9 cellular contexts compared by ENCODE assay signal in genomic region chr19:480016-480855, GRCh38. TPM values are rescaled to one million over a fixed set of nuclear protein-coding genes. Genes with fewer than 3 reads are reported as not detected.
DNase-seq lines count a peak whose midpoint lies in the region; ATAC-seq and TF ChIP-seq lines count a peak whose summit lies in the region.
"Had no signal": no experiment of that assay in that cellular context is flagged by ENCODE, and none has a peak within 500 bp of the region (broad histone marks: within the 10 kb centered on the region; RNA-seq: fewer than 3 reads in every experiment).

No MANE protein-coding gene starts in this region.

- no peak overlapping the region for H3K27ac ChIP-seq in 22Rv1

- in situ Hi-C loops in HAP-1 (cut with MboI; ENCODE audit: low sequenced_read_pairs) = no loop called here

- peak; percentile 95 for ATAC-seq in left colon
- ATAC-seq in GM19397 (IDR thresholded peaks at IDR 0.05; ENCODE audit: unreplicated experiment) = no peak
- ATAC-seq: GM12878 had no signal

- peak overlapping the region; percentile 73 for H3K4me3 Mint-ChIP-seq in chondrocyte (ENCODE audit: unreplicated experiment)

- H3K36me3 Mint-ChIP-seq in chondrocyte (ENCODE audit: low read depth) = peaks cover 3% of the 10 kb centered on the region

- H3K27ac Mint-ChIP-seq in chondrocyte (ENCODE audit: unreplicated experiment) = peak overlapping the region; percentile 94

- peaks cover 6% of the 10 kb centered on the region for H3K4me1 Mint-ChIP-seq in chondrocyte (ENCODE audit: low read depth)

- DNase-seq in HAP-1 (ENCODE audit: low spot score in 2 of 2) (peak; percentile 64 to 93), T-helper 9 cell (peak; percentile 40), chondrocyte (ENCODE audit: low spot score) (no peak), left colon (peak; percentile 62 to 87), OCI-M2 (lab: John Stamatoyannopoulos, UW; ENCODE audit: unreplicated experiment) (no peak)
- peak; percentile 33 for DNase-seq in stimulated activated CD4-positive, alpha-beta T cell treated with anti-CD3 and anti-CD28 coated beads, Interleukin-4, amount 100 ng/mL, for 24 hours

- H3K36me3 ChIP-seq in HAP-1 (replicated peaks) = no peaks in the 10 kb centered on the region

- peak overlapping the region; percentile 10; the same call in 1 of the 2 replicates for H3K4me3 ChIP-seq in HAP-1
- H3K4me3 ChIP-seq: GM12878 had no signal

- H3K9me3 ChIP-seq in HAP-1 = no peaks in the 10 kb centered on the region

- no peaks in the 10 kb centered on the region for H3K27me3 Mint-ChIP-seq in chondrocyte (ENCODE audit: low read depth)

- TF ChIP-seq CTCF in 22Rv1 (IDR thresholded peaks at IDR 0.05) (peak; percentile 83), chondrocyte (IDR thresholded peaks at IDR 0.05) (peak; percentile 86)

- H3K4me1 ChIP-seq in HAP-1 = peaks cover 4% of the 10 kb centered on the region; the same call in 1 of the 2 replicates

- H3K27me3 ChIP-seq in HAP-1 (ENCODE audit: low read depth) = no peaks in the 10 kb centered on the region

- peaks cover 8% of the 10 kb centered on the region for H3K9me3 Mint-ChIP-seq in chondrocyte (ENCODE audit: low read depth)

- intact Hi-C loops in left colon (cut with DNase I, micrococcal nuclease) = loop anchor here in 1 of 2 donors (10.0 kb wide), 1 partner anchor 75 kb away; the partner anchor contains the start of gene C2CD4C

RNA-seq across cellular contexts. Expression of gene MADCAM1, which starts 16.1 kb away (rescaled TPM):
- total RNA-seq in chondrocyte (0.59 to 0.92 TPM (median 0.62 TPM) in 3 replicates), left colon (1 to 10 TPM; 3.1 to 5.9 TPM)

RNA-seq across cellular contexts. Expression of gene SHC2, which starts 19.4 kb away (rescaled TPM):
- total RNA-seq in chondrocyte (26.9 to 50.9 TPM (median 47.8 TPM) in 3 replicates), left colon (1 to 10 TPM; 4.7 to 9.4 TPM)

RNA-seq across cellular contexts. Expression of gene TPGS1, which starts 27.1 kb away (rescaled TPM):
- total RNA-seq in chondrocyte (18.3 to 22.6 TPM (median 21.3 TPM) in 3 replicates), left colon (10 to 100 TPM; 17.4 to 19.9 TPM)

RNA-seq across cellular contexts. Expression of gene CDC34, which starts 51.3 kb away (rescaled TPM):
- total RNA-seq in chondrocyte = 41.4 to 71.1 TPM (median 66.9 TPM) in 3 replicates
- 10 to 100 TPM; 62.4 to 67.6 TPM for total RNA-seq in left colon

Comparison
In these comparisons a context has a peak if more than half of its experiments do, and no peak if none do; other contexts are left out.
1. DNase-seq: peak in HAP-1 (2 of 2), T-helper 9 cell (single experiment), left colon (2 of 2) and stimulated activated CD4-positive, alpha-beta T cell treated with anti-CD3 and anti-CD28 coated beads, Interleukin-4, amount 100 ng/mL, for 24 hours (single experiment); none in chondrocyte (single experiment) and OCI-M2 (single experiment).